In genomic region chr11:129694538-129694937, GRCh38 we compare ENCODE assay signal across 11 cellular contexts.
DNase-seq lines count a peak whose midpoint lies in the region; ATAC-seq and TF ChIP-seq lines count a peak whose summit lies in the region.
"Had no signal": no experiment of that assay in that cellular context is flagged by ENCODE, and none has a peak within 500 bp of the region (broad histone marks: within the 10 kb centered on the region; RNA-seq: fewer than 3 reads in every experiment).

No MANE protein-coding gene starts in this region.

- H3K9ac ChIP-seq in BLaER1 treated with 17β-estradiol and CSF1 and Interleukin-3, amounts not matched to agents 10 nM and 100 nM, result no peak overlapping the region
- no peak overlapping the region for H3K9ac ChIP-seq in OCI-LY1 (ENCODE audit: low read length)

- H3K9me2 ChIP-seq in OCI-LY1 (ENCODE audit: low read depth, low read length), result no peaks in the 10 kb centered on the region

- no peak for TF ChIP-seq EP300 in ovary (IDR thresholded peaks at IDR 0.05)

- intact Hi-C loops in ovary (cut with DNase I), result no loop called here

- H3K4me1 ChIP-seq in BLaER1 treated with 17β-estradiol and CSF1 and Interleukin-3, amounts not matched to agents 10 nM and 100 nM, result peaks cover 8 to 24% (median 17%) of the 10 kb centered on the region in 10 experiments; a peak in 18 of 20 replicates
- H3K4me1 ChIP-seq in OCI-LY1 (ENCODE audit: insufficient read depth, low read length, severe bottlenecking) (peaks cover 4% of the 10 kb centered on the region), ovary (ENCODE audit: insufficient read depth) (no peaks in the 10 kb centered on the region)
- H3K4me1 ChIP-seq: psoas muscle had no signal

- no peaks in the 10 kb centered on the region for H3K27me3 ChIP-seq in BLaER1 treated with 17β-estradiol and CSF1 and Interleukin-3, amounts not matched to agents 10 nM and 100 nM
- no peaks in the 10 kb centered on the region for H3K27me3 ChIP-seq in OCI-LY1 (ENCODE audit: insufficient read depth, low read length)
- H3K27me3 ChIP-seq in ovary, result no peaks in the 10 kb centered on the region

- H3K79me2 ChIP-seq in OCI-LY1 (ENCODE audit: insufficient read depth, low read length), result no peaks in the 10 kb centered on the region

- peak; percentile 23; the same call in 1 of the 2 replicates for TF ChIP-seq CTCF in OCI-LY1 (IDR thresholded peaks at IDR 0.05; ENCODE audit: low read length)
- peak; percentile 38 for TF ChIP-seq CTCF in epithelial cell of proximal tubule (conservative IDR thresholded peaks at IDR 0.05; ENCODE audit: low read depth, low read length)
- TF ChIP-seq CTCF in ovary (IDR thresholded peaks at IDR 0.05), result no peak

- H3K4me2 ChIP-seq in BLaER1 treated with 17β-estradiol and CSF1 and Interleukin-3, amounts not matched to agents 10 nM and 100 nM, result peak overlapping the region in 10 of 11 experiments; percentile 73 to 97 (median 92); a peak in 19 of 22 replicates
- H3K4me2 ChIP-seq in OCI-LY1 (ENCODE audit: low read length), result no peak overlapping the region

- no peaks in the 10 kb centered on the region for H3F3A ChIP-seq in OCI-LY1 (ENCODE audit: insufficient read depth, low read length)

- H3K9me3 ChIP-seq in BLaER1 treated with 17β-estradiol and CSF1 and Interleukin-3, amounts not matched to agents 10 nM and 100 nM (replicated peaks in 1 of 11), result no peaks in the 10 kb centered on the region
- H3K9me3 ChIP-seq in OCI-LY1 (ENCODE audit: low read length) (no peaks in the 10 kb centered on the region), ovary (no peaks in the 10 kb centered on the region)
- H3K9me3 ChIP-seq: psoas muscle had no signal

- no peaks in the 10 kb centered on the region for H3K36me3 ChIP-seq in BLaER1 treated with 17β-estradiol and CSF1 and Interleukin-3, amounts not matched to agents 10 nM and 100 nM
- H3K36me3 ChIP-seq in OCI-LY1 (ENCODE audit: insufficient read depth, low read length) (no peaks in the 10 kb centered on the region), ovary (no peaks in the 10 kb centered on the region)

- TF ChIP-seq POLR2A in ovary (IDR thresholded peaks at IDR 0.05), result no peak

- peak; percentile 3 for DNase-seq in ELR (ENCODE audit: low read depth)
- no peak for DNase-seq in epithelial cell of proximal tubule (ENCODE audit: low read depth)
- DNase-seq in GM19240 (ENCODE audit: insufficient read length, low spot score), result no peak
- DNase-seq in NCI-H526 treated with DMSO at 0.1 percent for 48 hours (lab: John Stamatoyannopoulos, UW), result no peak
- no peak for DNase-seq in ovary
- DNase-seq: activated T-cell treated with anti-CD3 and anti-CD28 coated beads for 4 hours, DMS79 treated with DMSO at 0.1 percent for 48 hours, psoas muscle had no signal

- no peaks in the 10 kb centered on the region for H4K20me1 ChIP-seq in BLaER1 treated with 17β-estradiol and CSF1 and Interleukin-3, amounts not matched to agents 10 nM and 100 nM
- H4K20me1 ChIP-seq in OCI-LY1 (ENCODE audit: insufficient read depth, low read length), result no peaks in the 10 kb centered on the region

- H3K27ac ChIP-seq in BLaER1 treated with 17β-estradiol and CSF1 and Interleukin-3, amounts not matched to agents 10 nM and 100 nM, result no peak overlapping the region
- H3K27ac ChIP-seq in OCI-LY1 (ENCODE audit: low read depth, low read length, poor library complexity, severe bottlenecking) (no peak overlapping the region), ovary (no peak overlapping the region)
- H3K27ac ChIP-seq: psoas muscle had no signal

- no peak overlapping the region for H3K4me3 ChIP-seq in BLaER1 treated with 17β-estradiol and CSF1 and Interleukin-3, amounts not matched to agents 10 nM and 100 nM
- H3K4me3 ChIP-seq in OCI-LY1 (ENCODE audit: low read depth, low read length, poor library complexity, severe bottlenecking) (no peak overlapping the region), epithelial cell of proximal tubule (ENCODE audit: low read depth, low read length) (no peak overlapping the region), ovary (no peak overlapping the region)
- H3K4me3 ChIP-seq: psoas muscle had no signal

- H2AFZ ChIP-seq in OCI-LY1 (ENCODE audit: low read length), result no peak overlapping the region

- 68 to 77% (median 76%) methylated on average over 10 of the region's 10 CpGs for WGBS in ovary, 3 donors

- no peak for ATAC-seq in HG03342 (IDR thresholded peaks at IDR 0.05; ENCODE audit: unreplicated experiment)
- ATAC-seq: psoas muscle had no signal

Comparison
In these comparisons a context has a peak if more than half of its experiments do, and no peak if none do; other contexts are left out.
1. CTCF ChIP-seq: peak in OCI-LY1 (single experiment) and epithelial cell of proximal tubule (single experiment); none in ovary (0 of 3).